1 cellular context compared by ENCODE assay signal in genomic region chr2:156399950-156400703, GRCh38.
A peak's percentile ranks its signal among the peaks of the same experiment; 100 is the strongest.
TF ChIP-seq lines count a peak whose summit lies in the region.

No MANE protein-coding gene starts in this region.

TF ChIP-seq in HepG2, 621 proteins besides CTCF, POLR2A, EP300 and RAD21 (continued from another document and continues in another):
- TF ChIP-seq ZNF609 (CRISPR knock-in tag; IDR thresholded peaks at IDR 0.05; ENCODE audit: borderline replicate concordance) (no peak), ZNF296 (CRISPR knock-in tag; conservative IDR thresholded peaks at IDR 0.05) (no peak), MNT (IDR thresholded peaks at IDR 0.05) (no peak), ZBTB1 (CRISPR knock-in tag; IDR thresholded peaks at IDR 0.05; ENCODE audit: borderline replicate concordance) (no peak), SP140L (CRISPR knock-in tag; IDR thresholded peaks at IDR 0.05; ENCODE audit: borderline replicate concordance) (no peak), ZNF772 (CRISPR knock-in tag; IDR thresholded peaks at IDR 0.05) (0 out of 2 replicates have a peak, but pooled peaks have one; percentile 41), MYPOP (CRISPR knock-in tag; IDR thresholded peaks at IDR 0.05) (no peak), ZNF557 (CRISPR knock-in tag; IDR thresholded peaks at IDR 0.05) (no peak), ZNF7 (CRISPR knock-in tag; IDR thresholded peaks at IDR 0.05) (no peak), ZC3H13 (CRISPR knock-in tag; IDR thresholded peaks at IDR 0.05) (no peak), TERF1 (CRISPR knock-in tag; IDR thresholded peaks at IDR 0.05) (no peak), RXRA (CRISPR knock-in tag; IDR thresholded peaks at IDR 0.05) (0 out of 2 replicates have a peak, but pooled peaks have one; percentile 43), FOXA3 (CRISPR knock-in tag; IDR thresholded peaks at IDR 0.05) (no peak), ZNF530 (CRISPR knock-in tag; IDR thresholded peaks at IDR 0.05; ENCODE audit: low read depth) (no peak), NR3C1 (CRISPR knock-in tag; IDR thresholded peaks at IDR 0.05) (no peak), KDM1A (CRISPR knock-in tag; IDR thresholded peaks at IDR 0.05) (no peak), ZNF225 (CRISPR knock-in tag; IDR thresholded peaks at IDR 0.05) (no peak; the same call in 1 of the 2 replicates), HNF1B (CRISPR knock-in tag; IDR thresholded peaks at IDR 0.05) (no peak), ZBTB20 (CRISPR knock-in tag; IDR thresholded peaks at IDR 0.05; ENCODE audit: borderline replicate concordance, low read depth) (no peak), RFXANK (CRISPR knock-in tag; IDR thresholded peaks at IDR 0.05) (no peak), ZMAT3 (CRISPR knock-in tag; conservative IDR thresholded peaks at IDR 0.05) (no peak), CEBPG (CRISPR knock-in tag; IDR thresholded peaks at IDR 0.05) (no peak), SAP130 (CRISPR knock-in tag; IDR thresholded peaks at IDR 0.05; ENCODE audit: low read depth) (no peak; the same call in 1 of the 2 replicates), ZNF460 (CRISPR knock-in tag; IDR thresholded peaks at IDR 0.05; ENCODE audit: borderline replicate concordance) (no peak), E2F1 (CRISPR knock-in tag; IDR thresholded peaks at IDR 0.05) (no peak), IKZF5 (CRISPR knock-in tag; IDR thresholded peaks at IDR 0.05) (peak; percentile 42; the same call in 1 of the 2 replicates), MIER3 (CRISPR knock-in tag; IDR thresholded peaks at IDR 0.05; ENCODE audit: borderline replicate concordance) (no peak), XRCC5 (optimal IDR thresholded peaks at IDR 0.05; ENCODE audit: low read length) (peak; percentile 40), RNF219 (CRISPR knock-in tag; IDR thresholded peaks at IDR 0.05) (no peak; the same call in 1 of the 2 replicates), RCOR2 (CRISPR knock-in tag; IDR thresholded peaks at IDR 0.05) (no peak), ARNTL (CRISPR knock-in tag; IDR thresholded peaks at IDR 0.05) (no peak; the same call in 1 of the 2 replicates), ZNF639 (CRISPR knock-in tag; conservative IDR thresholded peaks at IDR 0.05) (no peak), TBP (CRISPR knock-in tag; IDR thresholded peaks at IDR 0.05) (no peak), TSC22D2 (CRISPR knock-in tag; IDR thresholded peaks at IDR 0.05; ENCODE audit: borderline replicate concordance) (no peak), ZGPAT (CRISPR knock-in tag; IDR thresholded peaks at IDR 0.05) (no peak), ZNF513 (CRISPR knock-in tag; conservative IDR thresholded peaks at IDR 0.05) (no peak)
